In the genomic region with DNA sequence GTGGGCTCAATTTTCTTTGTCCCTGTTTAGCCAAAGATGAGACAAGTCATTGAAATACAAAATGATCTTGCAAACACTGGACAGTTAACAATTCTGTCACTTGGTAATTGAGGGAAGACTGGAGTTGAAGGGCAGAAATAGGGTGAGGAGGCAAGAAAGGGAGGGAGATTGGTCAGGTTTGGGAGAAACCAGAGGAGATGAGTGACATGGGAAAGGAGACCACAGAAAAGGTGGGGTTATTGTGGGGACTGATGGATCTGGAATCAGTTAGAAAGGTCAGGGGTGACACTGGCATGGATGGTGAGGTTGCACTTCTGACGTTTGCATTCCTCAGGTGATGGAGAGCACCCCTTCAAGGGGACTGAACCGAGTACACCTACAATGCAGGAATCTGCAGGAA, we compare ENCODE assay signal across 1 cellular context.
TF ChIP-seq lines count a peak whose summit lies in the region.

No MANE protein-coding gene starts in this region.

TF ChIP-seq in GM23338, 12 proteins besides CTCF, POLR2A, EP300 and RAD21 (continued from another document):
- TF ChIP-seq REST (IDR thresholded peaks at IDR 0.05; ENCODE audit: unreplicated experiment) (no peak), POLR2AphosphoS5 (IDR thresholded peaks at IDR 0.05; ENCODE audit: low read depth) (no peak), NANOG (IDR thresholded peaks at IDR 0.05; ENCODE audit: borderline replicate concordance) (no peak), EZH2phosphoT487 (IDR thresholded peaks at IDR 0.05; ENCODE audit: unreplicated experiment) (no peak), ZNF114 (CRISPR knock-in tag; IDR thresholded peaks at IDR 0.05) (no peak), CREB1 (CRISPR knock-in tag; IDR thresholded peaks at IDR 0.05; ENCODE audit: low read depth) (no peak), ZNF462 (CRISPR knock-in tag; IDR thresholded peaks at IDR 0.05) (no peak), JUNB (IDR thresholded peaks at IDR 0.05; ENCODE audit: unreplicated experiment) (no peak)
- TF ChIP-seq, protein P1, sequence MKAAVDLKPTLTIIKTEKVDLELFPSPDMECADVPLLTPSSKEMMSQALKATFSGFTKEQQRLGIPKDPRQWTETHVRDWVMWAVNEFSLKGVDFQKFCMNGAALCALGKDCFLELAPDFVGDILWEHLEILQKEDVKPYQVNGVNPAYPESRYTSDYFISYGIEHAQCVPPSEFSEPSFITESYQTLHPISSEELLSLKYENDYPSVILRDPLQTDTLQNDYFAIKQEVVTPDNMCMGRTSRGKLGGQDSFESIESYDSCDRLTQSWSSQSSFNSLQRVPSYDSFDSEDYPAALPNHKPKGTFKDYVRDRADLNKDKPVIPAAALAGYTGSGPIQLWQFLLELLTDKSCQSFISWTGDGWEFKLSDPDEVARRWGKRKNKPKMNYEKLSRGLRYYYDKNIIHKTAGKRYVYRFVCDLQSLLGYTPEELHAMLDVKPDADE (IDR thresholded peaks at IDR 0.05), result no peak
